ENCODE assay signal across 10 cellular contexts in the genomic region with DNA sequence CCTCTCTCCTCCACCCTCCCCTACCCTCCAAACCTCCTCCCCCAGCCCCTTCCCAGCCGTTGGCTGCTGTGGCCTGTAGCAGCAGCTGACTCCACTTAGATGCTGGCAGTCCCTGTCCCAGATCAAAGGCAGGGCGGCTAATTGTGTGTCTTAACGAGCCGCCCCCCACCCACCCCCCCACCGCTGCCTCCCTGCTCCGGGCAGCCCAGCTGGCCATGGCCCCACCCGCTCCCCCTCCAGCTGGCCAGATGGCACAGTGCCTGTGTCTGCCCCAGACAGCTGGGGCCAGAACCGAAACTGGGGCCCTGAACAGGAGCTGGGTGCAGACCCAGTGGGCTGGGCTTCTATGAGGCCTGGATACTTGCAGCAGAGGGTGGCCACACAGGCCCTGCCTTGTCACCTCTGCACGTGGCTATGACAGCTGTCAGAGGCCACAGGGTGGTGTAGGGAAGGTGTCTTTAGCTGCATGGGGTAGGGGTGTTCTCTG. TPM values are rescaled to one million over a fixed set of nuclear protein-coding genes. Genes with fewer than 3 reads are reported as not detected.
DNase-seq lines count a peak whose midpoint lies in the region; ATAC-seq lines count a peak whose summit lies in the region.
"Had no signal": no experiment of that assay in that cellular context is flagged by ENCODE, and none has a peak within 500 bp of the region (broad histone marks: within the 10 kb centered on the region; RNA-seq: fewer than 3 reads in every experiment).

No MANE protein-coding gene starts in this region.

- H3K4me3 Mint-ChIP-seq in natural killer cell treated with Interleukin-12 subunit alpha and Interleukin-12 subunit beta and Interleukin-15 and Interleukin-18, amount 100 ng/mL, for 72 hours: no peak overlapping the region

- no peaks in the 10 kb centered on the region for H3K36me3 Mint-ChIP-seq in natural killer cell treated with Interleukin-12 subunit alpha and Interleukin-12 subunit beta and Interleukin-15 and Interleukin-18, amount 100 ng/mL, for 72 hours

- peaks cover 48 to 56% of the 10 kb centered on the region in 2 donors for H3K27me3 Mint-ChIP-seq in natural killer cell treated with Interleukin-12 subunit alpha and Interleukin-12 subunit beta and Interleukin-15 and Interleukin-18, amount 100 ng/mL, for 72 hours

- H3K27ac ChIP-seq in BLaER1 (no peak overlapping the region), caudate nucleus (ENCODE audit: low read depth, low read length) (no peak overlapping the region)

- H3K4me3 ChIP-seq in BLaER1: no peak overlapping the region

- no peak overlapping the region for H3K9ac ChIP-seq in BLaER1

- no peak overlapping the region for H3K27ac Mint-ChIP-seq in natural killer cell treated with Interleukin-12 subunit alpha and Interleukin-12 subunit beta and Interleukin-15 and Interleukin-18, amount 100 ng/mL, for 72 hours

- H3K27me3 ChIP-seq in BLaER1: peaks cover 41% of the 10 kb centered on the region

- no peaks in the 10 kb centered on the region for H3K9me3 Mint-ChIP-seq in natural killer cell treated with Interleukin-12 subunit alpha and Interleukin-12 subunit beta and Interleukin-15 and Interleukin-18, amount 100 ng/mL, for 72 hours

- H3K9me3 ChIP-seq in BLaER1: no peaks in the 10 kb centered on the region

- H4K20me1 ChIP-seq in BLaER1: peaks cover 22% of the 10 kb centered on the region

- ATAC-seq in GM21360 (IDR thresholded peaks at IDR 0.05; ENCODE audit: unreplicated experiment): peak; percentile 16
- ATAC-seq in HG03521 (IDR thresholded peaks at IDR 0.05; ENCODE audit: unreplicated experiment): peak; percentile 10
- ATAC-seq in HG02840 (IDR thresholded peaks at IDR 0.05; ENCODE audit: low FRiP score, unreplicated experiment): no peak
- no peak for ATAC-seq in natural killer cell treated with Interleukin-12 subunit alpha and Interleukin-12 subunit beta and Interleukin-15 and Interleukin-18, amount 100 ng/mL, for 72 hours
- ATAC-seq: left ventricle myocardium superior had no signal

- peaks cover 3 to 6% of the 10 kb centered on the region in 2 donors for H3K4me1 Mint-ChIP-seq in natural killer cell treated with Interleukin-12 subunit alpha and Interleukin-12 subunit beta and Interleukin-15 and Interleukin-18, amount 100 ng/mL, for 72 hours (ENCODE audit: low read depth in 2 of 2)

- H3K36me3 ChIP-seq in BLaER1: no peaks in the 10 kb centered on the region

- H3K4me1 ChIP-seq in BLaER1: peaks cover 61% of the 10 kb centered on the region

- DNase-seq in caudate nucleus (lab: John Stamatoyannopoulos, UW) (peak in 48 of 61 donors; percentile 12 to 77 (median 43)), SIG-M5 (lab: John Stamatoyannopoulos, UW) (no peak), NCI-H526 treated with DMSO at 0.1 percent for 48 hours (lab: John Stamatoyannopoulos, UW) (no peak)
- no peak for DNase-seq in natural killer cell treated with Interleukin-12 subunit alpha and Interleukin-12 subunit beta and Interleukin-15 and Interleukin-18, amount 100 ng/mL, for 72 hours (ENCODE audit: low spot score)
- DNase-seq: left ventricle myocardium superior had no signal

- peak overlapping the region; percentile 68 for H3K4me2 ChIP-seq in BLaER1

RNA-seq across cellular contexts. Expression of gene WNT10A, which starts 5.9 kb away (rescaled TPM):
- total RNA-seq in natural killer cell treated with Interleukin-12 subunit alpha and Interleukin-12 subunit beta and Interleukin-15 and Interleukin-18, amount 100 ng/mL, for 72 hours: not detected
- total RNA-seq: left ventricle myocardium superior, NCI-H460 had no signal

RNA-seq across cellular contexts. Expression of gene WNT6, which starts 26.9 kb away (rescaled TPM):
- not detected for total RNA-seq in natural killer cell treated with Interleukin-12 subunit alpha and Interleukin-12 subunit beta and Interleukin-15 and Interleukin-18, amount 100 ng/mL, for 72 hours
- total RNA-seq: NCI-H460 had no signal

RNA-seq across cellular contexts. Expression of gene PRKAG3, which starts 54.9 kb away (rescaled TPM):
- total RNA-seq in natural killer cell treated with Interleukin-12 subunit alpha and Interleukin-12 subunit beta and Interleukin-15 and Interleukin-18, amount 100 ng/mL, for 72 hours: not detected
- total RNA-seq: NCI-H460 had no signal

Comparison
In these comparisons a context has a peak if more than half of its experiments do, and no peak if none do; other contexts are left out.
1. ATAC-seq: peak in GM21360 (single experiment) and HG03521 (single experiment); none in HG02840 (single experiment) and natural killer cell treated with Interleukin-12 subunit alpha and Interleukin-12 subunit beta and Interleukin-15 and Interleukin-18, amount 100 ng/mL, for 72 hours (0 of 2).
2. DNase-seq: peak in caudate nucleus (48 of 61); none in SIG-M5 (single experiment), NCI-H526 treated with DMSO at 0.1 percent for 48 hours (single experiment) and natural killer cell treated with Interleukin-12 subunit alpha and Interleukin-12 subunit beta and Interleukin-15 and Interleukin-18, amount 100 ng/mL, for 72 hours (single experiment).